Comparison of ENCODE assay signal across 8 cellular contexts in the genomic region with DNA sequence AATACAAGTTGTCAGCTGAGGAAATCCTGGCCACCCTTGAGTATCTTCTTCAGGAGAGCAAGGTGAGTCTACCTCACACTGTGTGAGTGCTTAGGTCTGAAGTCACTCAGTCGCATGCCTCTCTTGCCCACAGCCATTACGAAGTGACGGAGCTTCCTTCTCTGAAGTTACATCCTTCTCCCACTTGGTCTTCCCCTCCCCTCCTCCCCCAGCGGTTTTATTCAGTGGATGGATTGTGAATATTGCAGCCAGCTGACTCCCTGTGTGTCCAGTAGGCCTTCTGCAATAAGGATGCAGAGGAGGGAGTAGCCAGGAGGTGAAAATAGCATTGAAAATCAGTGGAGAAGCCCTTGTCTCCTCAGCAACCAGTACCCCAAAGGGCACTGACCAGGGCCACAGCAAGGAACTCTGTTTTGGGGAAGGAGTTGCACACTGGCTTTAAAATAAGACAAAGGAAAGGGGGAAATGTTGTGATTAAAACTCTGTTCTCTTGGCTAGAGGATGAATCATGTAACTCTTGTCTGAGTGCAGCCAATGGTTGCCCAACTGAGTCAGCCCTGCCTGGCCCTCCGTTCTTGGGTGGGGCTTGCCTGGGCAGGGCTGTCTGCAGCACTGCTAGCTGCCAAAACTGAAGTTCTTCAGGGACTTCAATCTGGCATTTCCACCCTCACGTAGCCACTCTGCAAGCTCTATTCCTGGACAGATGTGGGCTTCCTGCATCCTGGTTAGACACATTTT. TPM values are rescaled to one million over a fixed set of nuclear protein-coding genes. Genes with fewer than 3 reads are reported as not detected.
A peak's percentile ranks its signal among the peaks of the same experiment; 100 is the strongest.
DNase-seq lines count a peak whose midpoint lies in the region; ATAC-seq and TF ChIP-seq lines count a peak whose summit lies in the region.

No MANE protein-coding gene starts in this region.

- H3K4me1 ChIP-seq in breast epithelium (peaks cover 20 to 39% of the 10 kb centered on the region in 2 donors), mucosa of descending colon (ENCODE audit: low read depth) (peaks cover 68% of the 10 kb centered on the region), vagina (peaks cover 87% of the 10 kb centered on the region)

- H3K36me3 ChIP-seq in breast epithelium (no peaks in the 10 kb centered on the region), mucosa of descending colon (ENCODE audit: low read depth) (no peaks in the 10 kb centered on the region), vagina (peaks cover 0 to 22% of the 10 kb centered on the region in 2 donors)

- ATAC-seq in mucosa of descending colon: peak; percentile 40
- no peak for ATAC-seq in HG02642 (IDR thresholded peaks at IDR 0.05; ENCODE audit: poor library complexity, unreplicated experiment)

- DNase-seq in Caki2 (ENCODE audit: low read depth) (peak; percentile 78), SIG-M5 (lab: John Stamatoyannopoulos, UW) (peak; percentile 58), breast epithelium (ENCODE audit: low spot score in 2 of 2) (no peak), mucosa of descending colon (peak; percentile 55 to 85 (median 69)), vagina (ENCODE audit: extremely low spot score in 2 of 2) (no peak), NCI-H774 (lab: John Stamatoyannopoulos, UW) (no peak), HuH-7 (ENCODE audit: low spot score) (no peak)

- no peaks in the 10 kb centered on the region for H3K27me3 ChIP-seq in breast epithelium
- H3K27me3 ChIP-seq in vagina: no peaks in the 10 kb centered on the region

- H3K27ac ChIP-seq in breast epithelium (peak overlapping the region; percentile 85 to 91), vagina (peak overlapping the region; percentile 97)

- no peak for TF ChIP-seq POLR2A in breast epithelium (IDR thresholded peaks at IDR 0.05)
- TF ChIP-seq POLR2A in vagina (IDR thresholded peaks at IDR 0.05): no peak

- in situ Hi-C loops in Caki2 (cut with HindIII; ENCODE audit: low pct_unique_long_range_greater_than_20kb, low sequenced_read_pairs): no loop called here

- intact Hi-C loops in breast epithelium (cut with DNase I; ENCODE audit: low total_unique reads) (no loop called here), mucosa of descending colon (cut with DNase I, micrococcal nuclease) (no loop called here), vagina (cut with DNase I) (no loop called here)

- TF ChIP-seq CTCF in breast epithelium (IDR thresholded peaks at IDR 0.05) (no peak), mucosa of descending colon (IDR thresholded peaks at IDR 0.05) (no peak), vagina (IDR thresholded peaks at IDR 0.05) (no peak)

- H3K4me3 ChIP-seq in breast epithelium (peak overlapping the region in 1 of 3 donors; percentile 11), mucosa of descending colon (no peak overlapping the region), vagina (peak overlapping the region; percentile 6 to 83)

- H3K9me3 ChIP-seq in breast epithelium (no peaks in the 10 kb centered on the region), mucosa of descending colon (no peaks in the 10 kb centered on the region), vagina (no peaks in the 10 kb centered on the region)

RNA-seq across cellular contexts. Expression of a gene that starts 4.4 kb away (rescaled TPM):
- 456 and 483 TPM in 2 replicates for total RNA-seq in Caki2 (2014; rRNA removed; shearing (Covaris generic); ENCODE audit: low replicate concordance)
- 100 to 1,000 TPM in 1 of 3 donors, 10 to 100 TPM in 2; 70.4 to 156 (median 84.9) TPM for total RNA-seq in breast epithelium
- total RNA-seq in mucosa of descending colon: 1,000 to 10,000 TPM in 2 of 3 donors, 100 to 1,000 TPM in 1; 540 to 1,335 (median 1,083) TPM
- 176 TPM for total RNA-seq in vagina

RNA-seq across cellular contexts. Expression of a gene that starts 47.5 kb away (rescaled TPM):
- 309 and 455 TPM in 2 replicates for total RNA-seq in Caki2 (2014; rRNA removed; shearing (Covaris generic); ENCODE audit: low replicate concordance)
- total RNA-seq in breast epithelium (100 to 1,000 TPM; 220 to 325 (median 275) TPM), mucosa of descending colon (100 to 1,000 TPM in 1 of 3 donors, 10 to 100 TPM in 2; 88.8 to 230 (median 93.8) TPM), vagina (559 TPM)

Comparison
In these comparisons a context has a peak if more than half of its experiments do, and no peak if none do; other contexts are left out.
1. DNase-seq: peak in Caki2 (single experiment), SIG-M5 (single experiment) and mucosa of descending colon (3 of 3); none in breast epithelium (0 of 2), vagina (0 of 2), NCI-H774 (single experiment) and HuH-7 (single experiment).